In the genomic region with DNA sequence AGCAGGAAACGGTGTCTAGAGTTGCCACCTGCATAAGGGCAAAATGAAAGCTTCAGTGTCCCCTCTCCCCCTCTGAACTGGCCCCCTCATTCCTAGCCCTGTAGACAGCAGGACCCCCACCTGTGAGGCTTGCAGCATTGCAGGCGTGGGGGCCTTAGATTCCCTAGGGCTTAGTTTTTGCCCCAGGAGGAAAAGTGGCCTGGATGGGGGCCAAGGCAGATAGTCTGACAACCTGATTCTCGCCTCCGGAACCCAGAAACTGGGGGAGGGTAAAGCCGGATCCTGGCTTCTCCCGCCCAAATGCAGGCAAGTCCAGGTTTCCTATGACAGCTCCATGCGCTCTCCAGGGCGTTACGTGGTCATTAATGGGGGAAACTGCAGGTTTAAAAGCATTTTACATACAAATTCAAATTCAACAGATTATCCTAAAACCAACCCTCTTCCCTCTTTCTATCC, we compare ENCODE assay signal across 1 cellular context.
A peak's percentile ranks its signal among the peaks of the same experiment; 100 is the strongest.
TF ChIP-seq lines count a peak whose summit lies in the region.

No MANE protein-coding gene starts in this region.

TF ChIP-seq in GM23338, 12 proteins besides CTCF, POLR2A, EP300 and RAD21:
- TF ChIP-seq EZH2 (IDR thresholded peaks at IDR 0.05; ENCODE audit: low read depth, unreplicated experiment), result peak; percentile 37
- TF ChIP-seq ZNF331 (CRISPR knock-in tag; IDR thresholded peaks at IDR 0.05; ENCODE audit: low read depth), result no peak
- TF ChIP-seq ZNF114 (CRISPR knock-in tag; IDR thresholded peaks at IDR 0.05), result no peak
